In genomic region chrX:57910287-57910912, GRCh38 we compare ENCODE assay signal across 8 cellular contexts. TPM values are rescaled to one million over a fixed set of nuclear protein-coding genes. Genes with fewer than 3 reads are reported as not detected.
DNase-seq lines count a peak whose midpoint lies in the region; ATAC-seq lines count a peak whose summit lies in the region.
"Not testable (repeated sequence)": the region's sequence is repeated elsewhere in the genome, so short reads cannot be mapped to it uniquely, and the experiment has no call there.

Gene ZXDA (minus strand): TSS chrX:57910458. CDS start chrX:57910420, 38 bp downstream.

- H3K27ac ChIP-seq in skeletal muscle tissue (ENCODE audit: low read depth, low read length) = peak within 1 kb of the TSS; percentile 80

- H3K27me3 Mint-ChIP-seq in activated CD8-positive, alpha-beta memory T cell treated with anti-CD3 and anti-CD28 coated beads, Interleukin-2, amount 10 ng/mL, durations not matched to agents 7 days and 5 days; effector memory CD8-positive, alpha-beta T cell: not testable (repeated sequence)

- H3K9me3 Mint-ChIP-seq in activated CD8-positive, alpha-beta memory T cell treated with anti-CD3 and anti-CD28 coated beads, Interleukin-2, amount 10 ng/mL, durations not matched to agents 7 days and 5 days (ENCODE audit: low read depth); effector memory CD8-positive, alpha-beta T cell: not testable (repeated sequence)

- not testable (repeated sequence) for H3K36me3 Mint-ChIP-seq in activated CD8-positive, alpha-beta memory T cell treated with anti-CD3 and anti-CD28 coated beads, Interleukin-2, amount 10 ng/mL, durations not matched to agents 7 days and 5 days; effector memory CD8-positive, alpha-beta T cell (ENCODE audit: insufficient read depth)

- not testable (repeated sequence) for H3K9me3 ChIP-seq in skeletal muscle tissue (ENCODE audit: control insufficient read depth in 3 of 3, low read length in 3 of 3)

- not testable (repeated sequence) for H3K4me1 ChIP-seq in skeletal muscle tissue (ENCODE audit: control insufficient read depth in 3 of 3, insufficient read depth in 3 of 3, low read length in 3 of 3)

- not testable (repeated sequence) for H3K36me3 ChIP-seq in skeletal muscle tissue (ENCODE audit: control insufficient read depth in 3 of 3, insufficient read depth in 3 of 3, low read length in 3 of 3)

- H3K27ac Mint-ChIP-seq in activated CD8-positive, alpha-beta memory T cell treated with anti-CD3 and anti-CD28 coated beads, Interleukin-2, amount 10 ng/mL, durations not matched to agents 7 days and 5 days = peak within 1 kb of the TSS; percentile 89
- peak within 1 kb of the TSS; percentile 84 to 91 for H3K27ac Mint-ChIP-seq in effector memory CD8-positive, alpha-beta T cell

- H3K4me3 Mint-ChIP-seq in activated CD8-positive, alpha-beta memory T cell treated with anti-CD3 and anti-CD28 coated beads, Interleukin-2, amount 10 ng/mL, durations not matched to agents 7 days and 5 days = peak within 1 kb of the TSS; percentile 72
- H3K4me3 Mint-ChIP-seq in effector memory CD8-positive, alpha-beta T cell = peak within 1 kb of the TSS; percentile 63 to 77

- CTCF ChIA-PET in activated CD8-positive, alpha-beta memory T cell treated with anti-CD3 and anti-CD28 coated beads, Interleukin-2, amount 10 ng/mL, durations not matched to agents 7 days and 5 days (lab: Charles Lee) = not testable (repeated sequence)

- peak within 1 kb of the TSS; percentile 62 to 72 (median 68) for H3K4me3 ChIP-seq in skeletal muscle tissue (ENCODE audit: low read length in 3 of 3)

- not testable (repeated sequence) for H3K27me3 ChIP-seq in skeletal muscle tissue (ENCODE audit: control insufficient read depth in 3 of 3, insufficient read depth in 3 of 3, low read length in 3 of 3)

- peak within 1 kb of the TSS; percentile 65 to 83 (median 74) for H3K9ac ChIP-seq in skeletal muscle tissue (ENCODE audit: low read depth in 1 of 3, low read length in 3 of 3)

- ATAC-seq in GM19395 (IDR thresholded peaks at IDR 0.05; ENCODE audit: unreplicated experiment) = peak; percentile 65
- peak; percentile 48 for ATAC-seq in HG02970 (IDR thresholded peaks at IDR 0.05; ENCODE audit: low FRiP score, unreplicated experiment)
- ATAC-seq in activated CD8-positive, alpha-beta memory T cell treated with anti-CD3 and anti-CD28 coated beads, Interleukin-2, amount 10 ng/mL, durations not matched to agents 7 days and 5 days = peak; percentile 69
- ATAC-seq in effector memory CD8-positive, alpha-beta T cell (replicated peaks) = peak; percentile 67

- peaks cover 33% of the 10 kb centered on the region for H3K4me1 Mint-ChIP-seq in activated CD8-positive, alpha-beta memory T cell treated with anti-CD3 and anti-CD28 coated beads, Interleukin-2, amount 10 ng/mL, durations not matched to agents 7 days and 5 days
- peaks cover 15 to 19% of the 10 kb centered on the region in 2 donors for H3K4me1 Mint-ChIP-seq in effector memory CD8-positive, alpha-beta T cell (ENCODE audit: low read depth in 2 of 2)

- DNase-seq in CD1c-positive myeloid dendritic cell (ENCODE audit: extremely low spot score) (peak; percentile 5), NCI-H1105 treated with DMSO at 0.1 percent for 48 hours (lab: John Stamatoyannopoulos, UW) (peak; percentile 5), left kidney (ENCODE audit: low read depth, low spot score) (peak; percentile 11)
- not testable (repeated sequence) for DNase-seq in activated CD8-positive, alpha-beta memory T cell treated with anti-CD3 and anti-CD28 coated beads, Interleukin-2, amount 10 ng/mL, durations not matched to agents 7 days and 5 days
- peak in 2 of 3 experiments; percentile 12 to 18 for DNase-seq in effector memory CD8-positive, alpha-beta T cell

RNA-seq across cellular contexts. Expression of gene ZXDA, which starts in this region (rescaled TPM):
- 1 to 10 TPM; 3.8 to 4.0 TPM for total RNA-seq in activated CD8-positive, alpha-beta memory T cell treated with anti-CD3 and anti-CD28 coated beads, Interleukin-2, amount 10 ng/mL, durations not matched to agents 7 days and 5 days
- total RNA-seq in skeletal muscle tissue = 6.3 TPM
